ENCODE assay signal across 26 cellular contexts in genomic region chr4:57184378-57185031, GRCh38.
A peak's percentile ranks its signal among the peaks of the same experiment; 100 is the strongest.
DNase-seq lines count a peak whose midpoint lies in the region; ATAC-seq and TF ChIP-seq lines count a peak whose summit lies in the region.
"Had no signal": no experiment of that assay in that cellular context is flagged by ENCODE, and none has a peak within 500 bp of the region (broad histone marks: within the 10 kb centered on the region; RNA-seq: fewer than 3 reads in every experiment).

No MANE protein-coding gene starts in this region.

- H2AFZ ChIP-seq in GM23338, result peak overlapping the region; percentile 72

- H3K36me3 Mint-ChIP-seq in GM23338 (ENCODE audit: low read depth) (no peaks in the 10 kb centered on the region), glutamatergic neuron (ENCODE audit: unreplicated experiment) (no peaks in the 10 kb centered on the region)
- H3K36me3 Mint-ChIP-seq: activated naive CD8-positive, alpha-beta T cell had no signal

- ATAC-seq in GM23338, result no peak
- no peak for ATAC-seq in GM21367 (IDR thresholded peaks at IDR 0.05; ENCODE audit: unreplicated experiment)
- ATAC-seq in HG02763 (IDR thresholded peaks at IDR 0.05; ENCODE audit: unreplicated experiment), result no peak
- ATAC-seq: left cardiac atrium, sciatic nerve had no signal

- no peaks in the 10 kb centered on the region for H4K20me1 ChIP-seq in GM23338 (replicated peaks; ENCODE audit: insufficient read depth)

- H3K27me3 Mint-ChIP-seq in GM23338 (ENCODE audit: insufficient read depth, low read depth, poor library complexity), result no peaks in the 10 kb centered on the region
- H3K27me3 Mint-ChIP-seq in glutamatergic neuron (ENCODE audit: unreplicated experiment), result no peaks in the 10 kb centered on the region

- H3K36me3 ChIP-seq in GM23338 (ENCODE audit: insufficient read depth), result no peaks in the 10 kb centered on the region
- H3K36me3 ChIP-seq: esophagus muscularis mucosa, prostate gland, vagina had no signal

- H3K4me1 ChIP-seq in GM23338 (ENCODE audit: insufficient read depth), result peaks cover 44% of the 10 kb centered on the region
- H3K4me1 ChIP-seq: esophagus muscularis mucosa, prostate gland, testis, vagina had no signal

- no peaks in the 10 kb centered on the region for H3K9me3 Mint-ChIP-seq in GM23338
- no peaks in the 10 kb centered on the region for H3K9me3 Mint-ChIP-seq in glutamatergic neuron (ENCODE audit: unreplicated experiment)
- H3K9me3 Mint-ChIP-seq: central memory CD8-positive, alpha-beta T cell had no signal

- 0 out of 2 replicates have a peak overlapping the region, but pooled peaks have one; percentile 32 for H3K4me2 ChIP-seq in GM23338

- H3K9me2 ChIP-seq in GM23338 (ENCODE audit: insufficient read depth), result 0 out of 2 replicates have a peak, but pooled peaks cover 4% of the 10 kb centered on the region

- H3F3A ChIP-seq in GM23338 (replicated peaks; ENCODE audit: low read depth), result no peaks in the 10 kb centered on the region

- no peak overlapping the region for H3K4me3 Mint-ChIP-seq in GM23338
- no peak overlapping the region for H3K4me3 Mint-ChIP-seq in glutamatergic neuron (ENCODE audit: unreplicated experiment)
- H3K4me3 Mint-ChIP-seq: activated naive CD8-positive, alpha-beta T cell; central memory CD8-positive, alpha-beta T cell had no signal

- DNase-seq in GM23338 (ENCODE audit: low spot score) (no peak), NCI-H2171 (lab: John Stamatoyannopoulos, UW) (peak; percentile 55), occipital lobe (lab: John Stamatoyannopoulos, UW) (peak; percentile 48), glutamatergic neuron (no peak), DMS53 treated with DMSO at 0.1 percent for 48 hours (lab: John Stamatoyannopoulos, UW; ENCODE audit: unreplicated experiment) (no peak)
- DNase-seq: activated CD4-positive, alpha-beta T cell treated with anti-CD3 and anti-CD28 coated beads, Interleukin-2, amount 50 U/mL, for 48 hours; Calu3; dermis blood vessel endothelial cell; foreskin melanocyte; H7; left cardiac atrium; mammary epithelial cell; NCI-H146; NCI-H526; stimulated activated naive CD4-positive, alpha-beta T cell; testis had no signal

- peaks cover 49% of the 10 kb centered on the region for H3K4me1 Mint-ChIP-seq in GM23338
- H3K4me1 Mint-ChIP-seq in glutamatergic neuron (ENCODE audit: low read depth, unreplicated experiment), result peaks cover 1% of the 10 kb centered on the region
- H3K4me1 Mint-ChIP-seq: central memory CD8-positive, alpha-beta T cell had no signal

- TF ChIP-seq CTCF in GM23338 (conservative IDR thresholded peaks at IDR 0.05; ENCODE audit: low read depth in 2 of 2), result no peak
- TF ChIP-seq CTCF in glutamatergic neuron (IDR thresholded peaks at IDR 0.05; ENCODE audit: partially characterized antibody, unreplicated experiment), result no peak

- no peaks in the 10 kb centered on the region for H3K27me3 ChIP-seq in GM23338 (ENCODE audit: insufficient read depth)
- H3K27me3 ChIP-seq: esophagus muscularis mucosa, testis, vagina had no signal

- no peaks in the 10 kb centered on the region for H3K79me2 ChIP-seq in GM23338 (replicated peaks; ENCODE audit: insufficient read depth)

- H3K4me3 ChIP-seq in GM23338, result no peak overlapping the region
- H3K4me3 ChIP-seq: esophagus muscularis mucosa, prostate gland, testis, vagina had no signal

- H3K27ac Mint-ChIP-seq in GM23338 (no peak overlapping the region), glutamatergic neuron (ENCODE audit: unreplicated experiment) (no peak overlapping the region)
- H3K27ac Mint-ChIP-seq: activated naive CD8-positive, alpha-beta T cell had no signal

- H3K27ac ChIP-seq in GM23338 (ENCODE audit: low read depth) (no peak overlapping the region), angular gyrus (ENCODE audit: low read depth, low read length) (peak overlapping the region; percentile 5)
- H3K27ac ChIP-seq: C4-2B, esophagus muscularis mucosa, prostate gland, testis, vagina had no signal

TF ChIP-seq in GM23338, 12 proteins besides CTCF, POLR2A, EP300 and RAD21:
- TF ChIP-seq EZH2phosphoT487 (IDR thresholded peaks at IDR 0.05; ENCODE audit: unreplicated experiment) (no peak), ZNF331 (CRISPR knock-in tag; IDR thresholded peaks at IDR 0.05; ENCODE audit: low read depth) (no peak), JUNB (IDR thresholded peaks at IDR 0.05; ENCODE audit: unreplicated experiment) (no peak), REST (IDR thresholded peaks at IDR 0.05; ENCODE audit: unreplicated experiment) (no peak), CREB1 (CRISPR knock-in tag; IDR thresholded peaks at IDR 0.05; ENCODE audit: low read depth) (no peak), NANOG (IDR thresholded peaks at IDR 0.05; ENCODE audit: borderline replicate concordance) (no peak), ETS1 (IDR thresholded peaks at IDR 0.05) (no peak)
TF ChIP-seq in GM23338: peak in this region for 0.

Comparison
In these comparisons a context has a peak if more than half of its experiments do, and no peak if none do; other contexts are left out.
1. DNase-seq: peak in NCI-H2171 (single experiment) and occipital lobe (single experiment); none in GM23338 (single experiment), glutamatergic neuron (single experiment) and DMS53 treated with DMSO at 0.1 percent for 48 hours (single experiment).